15 cellular contexts compared by ENCODE assay signal in the genomic region with DNA sequence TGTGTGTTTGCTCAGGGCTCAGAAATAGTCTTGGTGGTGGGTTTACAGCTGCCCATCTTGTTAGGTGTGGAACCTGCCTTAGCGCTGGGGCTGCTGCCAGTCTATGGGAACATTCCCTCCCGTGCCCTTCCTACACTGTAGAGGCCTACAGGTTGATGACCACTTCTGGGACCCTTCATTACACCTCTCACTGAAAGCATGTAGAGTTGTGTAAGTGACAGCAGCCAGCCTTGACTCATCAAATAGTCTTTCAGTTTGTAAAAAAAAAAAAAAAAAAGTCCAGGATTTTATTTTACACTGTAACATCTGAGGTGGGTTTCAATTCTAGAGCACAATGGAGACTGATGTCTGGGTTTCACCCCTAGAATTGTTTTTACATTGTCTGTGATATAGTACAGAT.
"Had no signal": no experiment of that assay in that cellular context is flagged by ENCODE, and none has a peak within 500 bp of the region (broad histone marks: within the 10 kb centered on the region; RNA-seq: fewer than 3 reads in every experiment).

No MANE protein-coding gene starts in this region.

- DNase-seq: activated CD4-positive, alpha-beta T cell treated with anti-CD3 and anti-CD28 coated beads for 4 hours; activated CD8-positive, alpha-beta memory T cell treated with anti-CD3 and anti-CD28 coated beads, Interleukin-2, amount 50 U/mL, for 48 hours; activated CD8-positive, alpha-beta T cell treated with anti-CD3 and anti-CD28 coated beads, Interleukin-2, amount 10 ng/mL, durations not matched to agents 7 days and 5 days; activated naive CD4-positive, alpha-beta T cell; central memory CD4-positive, alpha-beta T cell; effector memory CD4-positive, alpha-beta T cell; lower lobe of right lung; naive thymus-derived CD8-positive, alpha-beta T cell; stimulated activated CD4-positive, alpha-beta T cell treated with anti-CD3 and anti-CD28 coated beads, Interleukin-4, amount 100 ng/mL, for 1 hour; stimulated activated CD8-positive, alpha-beta memory T cell treated with anti-CD3 and anti-CD28 coated beads, Interleukin-4, amount 100 ng/mL, for 48 hours; T-helper 9 cell; testis had no signal

- H3K36me3 ChIP-seq: lower lobe of right lung, prostate gland had no signal

- H3K9me3 ChIP-seq: gastroesophageal sphincter, lower lobe of right lung, prostate gland, testis had no signal

- H3K27ac ChIP-seq: gastroesophageal sphincter, lower lobe of right lung, prostate gland, testis had no signal

- H3K4me3 ChIP-seq: gastroesophageal sphincter, lower lobe of right lung, prostate gland, testis had no signal

- ATAC-seq: activated CD8-positive, alpha-beta T cell treated with anti-CD3 and anti-CD28 coated beads, Interleukin-2, amount 10 ng/mL, durations not matched to agents 7 days and 5 days; gastroesophageal sphincter; naive thymus-derived CD8-positive, alpha-beta T cell; sciatic nerve had no signal

- H3K27me3 ChIP-seq: gastroesophageal sphincter, testis had no signal

- H3K4me1 ChIP-seq: gastroesophageal sphincter, prostate gland had no signal
